In genomic region chr14:24377126-24377525, GRCh38 we compare ENCODE assay signal across 21 cellular contexts. TPM values are rescaled to one million over a fixed set of nuclear protein-coding genes. Genes with fewer than 3 reads are reported as not detected.
"Had no signal": no experiment of that assay in that cellular context is flagged by ENCODE, and none has a peak within 500 bp of the region (broad histone marks: within the 10 kb centered on the region; RNA-seq: fewer than 3 reads in every experiment).

No MANE protein-coding gene starts in this region.

- H3K36me3 Mint-ChIP-seq: activated naive CD8-positive, alpha-beta T cell treated with anti-CD3 and anti-CD28 coated beads, Interleukin-2, amount 10 ng/mL, durations not matched to agents 7 days and 5 days had no signal

- ATAC-seq: activated CD4-positive, CD25-positive, alpha-beta regulatory T cell treated with anti-CD3 and anti-CD28 coated beads, Interleukin-2, amount 50 U/mL, for 24 hours; foreskin keratinocyte; stimulated activated naive CD8-positive, alpha-beta T cell treated with anti-CD3 and anti-CD28 coated beads, Interleukin-15, Interleukin-2, amounts not matched to agents 100 U/mL and 50 U/mL, for 24 hours had no signal

- H3K9me3 ChIP-seq: neutrophil, transverse colon had no signal

- H3K27ac Mint-ChIP-seq: activated naive CD8-positive, alpha-beta T cell treated with anti-CD3 and anti-CD28 coated beads, Interleukin-2, amount 10 ng/mL, durations not matched to agents 7 days and 5 days; dendritic cell treated with granulocyte-macrophage colony-stimulating factor and Interleukin-4, amounts not matched to agents 40 ng/mL and 50 ng/mL, for 4 days; T-helper 1 cell treated with Interleukin-12 subunit alpha and Interleukin-12 subunit beta and Interleukin-4 antibody, amounts not matched to agents 30 μg/mL and 1 μg/mL, for 36 hours had no signal

- H3K27me3 ChIP-seq: foreskin keratinocyte, transverse colon had no signal

- H3K36me3 ChIP-seq: neutrophil had no signal

- H3K9me3 Mint-ChIP-seq: activated naive CD8-positive, alpha-beta T cell treated with anti-CD3 and anti-CD28 coated beads, Interleukin-2, amount 10 ng/mL, durations not matched to agents 7 days and 5 days; brain; central memory CD8-positive, alpha-beta T cell; dendritic cell treated with granulocyte-macrophage colony-stimulating factor and Interleukin-4, amounts not matched to agents 40 ng/mL and 50 ng/mL, for 4 days; T-helper 1 cell treated with Interleukin-12 subunit alpha and Interleukin-12 subunit beta and Interleukin-4 antibody, amounts not matched to agents 30 μg/mL and 1 μg/mL, for 36 hours had no signal

- H3K4me3 ChIP-seq: lung, transverse colon had no signal

- FAIRE-seq: small intestine had no signal

- H3K27ac ChIP-seq: foreskin keratinocyte, neutrophil, transverse colon had no signal

- DNase-seq: activated CD4-positive, alpha-beta T cell treated with anti-CD3 and anti-CD28 coated beads, Interleukin-2, amount 50 U/mL, for 1 hour; activated CD8-positive, alpha-beta memory T cell treated with anti-CD3 and anti-CD28 coated beads for 24 hours; activated gamma-delta T cell treated with Interleukin-2 at 50 U/mL for 16 hours; activated naive CD8-positive, alpha-beta T cell treated with anti-CD3 and anti-CD28 coated beads, Interleukin-2, amount 10 ng/mL, durations not matched to agents 7 days and 5 days; effector memory CD4-positive, alpha-beta T cell; foreskin keratinocyte; left cardiac atrium; midbrain; small intestine; stimulated activated CD4-positive, alpha-beta T cell treated with anti-CD3 and anti-CD28 coated beads, Interleukin-4, amount 100 ng/mL, for 24 hours; stimulated activated CD8-positive, alpha-beta memory T cell treated with anti-CD3 and anti-CD28 coated beads, Interleukin-4, amount 100 ng/mL, for 48 hours; stimulated activated naive CD8-positive, alpha-beta T cell treated with anti-CD3 and anti-CD28 coated beads, Interleukin-15, Interleukin-2, amounts not matched to agents 100 U/mL and 50 U/mL, for 24 hours; transverse colon had no signal

- H3K4me3 Mint-ChIP-seq: activated naive CD8-positive, alpha-beta T cell treated with anti-CD3 and anti-CD28 coated beads, Interleukin-2, amount 10 ng/mL, durations not matched to agents 7 days and 5 days; brain; central memory CD8-positive, alpha-beta T cell; dendritic cell treated with granulocyte-macrophage colony-stimulating factor and Interleukin-4, amounts not matched to agents 40 ng/mL and 50 ng/mL, for 4 days; T-helper 1 cell treated with Interleukin-12 subunit alpha and Interleukin-12 subunit beta and Interleukin-4 antibody, amounts not matched to agents 30 μg/mL and 1 μg/mL, for 36 hours had no signal

- H3K4me1 Mint-ChIP-seq: central memory CD8-positive, alpha-beta T cell had no signal

RNA-seq across cellular contexts. Expression of gene NFATC4, which starts 9.1 kb away (rescaled TPM):
- total RNA-seq: activated naive CD8-positive, alpha-beta T cell treated with anti-CD3 and anti-CD28 coated beads, Interleukin-2, amount 10 ng/mL, durations not matched to agents 7 days and 5 days had no signal

RNA-seq across cellular contexts. Expression of gene RIPK3, which starts 37.3 kb away (rescaled TPM):
- total RNA-seq: myocyte had no signal

RNA-seq across cellular contexts. Expression of gene ADCY4, which starts 42.3 kb away (rescaled TPM):
- total RNA-seq: myocyte had no signal
